ENCODE assay signal across 9 cellular contexts in the genomic region with DNA sequence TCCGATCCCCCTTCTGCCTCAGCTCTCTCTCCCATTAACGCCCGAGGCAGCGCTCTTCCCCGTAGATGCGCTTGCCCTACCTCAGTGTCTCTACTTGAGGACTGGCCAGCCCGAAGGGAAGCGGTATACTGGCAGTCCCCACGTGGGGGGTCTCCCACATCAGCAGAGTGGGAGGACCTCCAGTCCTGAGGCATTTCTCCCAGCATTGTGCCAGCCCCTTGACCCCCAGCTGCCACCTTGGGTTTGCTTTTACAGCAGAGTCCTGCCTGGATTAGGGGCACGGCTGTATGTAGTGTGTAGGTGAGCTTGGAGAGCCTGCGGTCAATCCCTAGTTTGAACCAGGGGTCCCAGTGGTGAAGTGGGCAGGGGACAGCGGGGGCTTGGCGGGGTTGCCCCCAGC. TPM values are rescaled to one million over a fixed set of nuclear protein-coding genes. Genes with fewer than 3 reads are reported as not detected.
A peak's percentile ranks its signal among the peaks of the same experiment; 100 is the strongest.
DNase-seq lines count a peak whose midpoint lies in the region; ATAC-seq and TF ChIP-seq lines count a peak whose summit lies in the region.
"Had no signal": no experiment of that assay in that cellular context is flagged by ENCODE, and none has a peak within 500 bp of the region (broad histone marks: within the 10 kb centered on the region; RNA-seq: fewer than 3 reads in every experiment).

No MANE protein-coding gene starts in this region.

- H3K27ac ChIP-seq in AG04450 (ENCODE audit: low read depth, low read length) = no peak overlapping the region
- peak overlapping the region; percentile 2; the same call in 1 of the 2 replicates for H3K27ac ChIP-seq in IMR-90 (ENCODE audit: insufficient read depth, low read length)
- H3K27ac ChIP-seq in ectodermal cell (ENCODE audit: insufficient read depth, low read depth, low read length, poor library complexity, severe bottlenecking) = no peak overlapping the region

- peak overlapping the region; percentile 87 for H3K23ac ChIP-seq in IMR-90 (ENCODE audit: low read depth, low read length)

- H3K27me3 ChIP-seq in AG04450 (ENCODE audit: control insufficient read depth, insufficient read depth, low read length) (peaks cover 6% of the 10 kb centered on the region), IMR-90 (ENCODE audit: control insufficient read depth, insufficient read depth, low read length) (peaks cover 7% of the 10 kb centered on the region; the same call in 1 of the 2 replicates), ectodermal cell (ENCODE audit: control insufficient read depth, insufficient read depth, low read length, poor library complexity, severe bottlenecking) (peaks cover 33% of the 10 kb centered on the region)

- no peaks in the 10 kb centered on the region for H3K9me1 ChIP-seq in IMR-90 (ENCODE audit: insufficient read depth, low read length)

- 30% methylated on average over 2 of the region's 13 CpGs; no CpG with 5 or more reads in 1 of the 2 experiments for WGBS in IMR-90 (ENCODE audit: extremely low coverage in 2 of 2, insufficient read length in 1 of 2), 2 experiments
- 7 to 12% methylated on average over 13 of the region's 13 CpGs for WGBS in ectodermal cell, 2 experiments

- BruUV-seq in IMR-90 (replicated peaks; lab: Mats Ljungman, UMichigan) = no TSS peak

- peak overlapping the region; percentile 55 for H4K91ac ChIP-seq in IMR-90 (ENCODE audit: insufficient read depth, low read depth, low read length)

- peak overlapping the region; percentile 90 for H2AFZ ChIP-seq in IMR-90 (replicated peaks; ENCODE audit: low read length, poor library complexity)

- no peak overlapping the region for H3K18ac ChIP-seq in IMR-90 (ENCODE audit: low read depth, low read length)

- H3K79me1 ChIP-seq in IMR-90 (ENCODE audit: low read depth in 1 of 2, low read length in 2 of 2) = peaks cover 8 to 41% of the 10 kb centered on the region in 2 experiments; a peak in 3 of 4 replicates

- H3K27me3 Mint-ChIP-seq in natural killer cell treated with Interleukin-12 subunit alpha and Interleukin-12 subunit beta and Interleukin-15 and Interleukin-18, amount 100 ng/mL, for 72 hours = peaks cover 28 to 31% of the 10 kb centered on the region in 2 donors

- peak overlapping the region; percentile 8; the same call in 1 of the 2 replicates for H2BK120ac ChIP-seq in IMR-90 (ENCODE audit: low read depth, low read length)

- peak overlapping the region; percentile 84 for H3K4me2 ChIP-seq in IMR-90 (ENCODE audit: low read depth, low read length)

- peak overlapping the region; percentile 49; the same call in 1 of the 2 replicates for H2AK5ac ChIP-seq in IMR-90 (ENCODE audit: low read depth, low read length)

- 0 out of 2 replicates have a peak, but pooled peaks cover 4% of the 10 kb centered on the region for H4K20me1 ChIP-seq in IMR-90 (ENCODE audit: insufficient read depth, low read length)

- peak overlapping the region; percentile 72 for H3K4me3 Mint-ChIP-seq in natural killer cell treated with Interleukin-12 subunit alpha and Interleukin-12 subunit beta and Interleukin-15 and Interleukin-18, amount 100 ng/mL, for 72 hours

- H4K5ac ChIP-seq in IMR-90 (ENCODE audit: low read depth, low read length) = no peak overlapping the region

- dilution Hi-C loops in IMR-90 (cut with HindIII; ENCODE audit: low sequenced_read_pairs, unreplicated experiment) = no loop called here

- H3K4me1 ChIP-seq in IMR-90 (ENCODE audit: control insufficient read depth, insufficient read depth, low read length) (peaks cover 19% of the 10 kb centered on the region), ectodermal cell (ENCODE audit: control insufficient read depth, insufficient read depth, low read length) (peaks cover 48% of the 10 kb centered on the region)

- H3K36me3 ChIP-seq in IMR-90 (ENCODE audit: control insufficient read depth, insufficient read depth, low read length) (0 out of 2 replicates have a peak, but pooled peaks cover 4% of the 10 kb centered on the region), ectodermal cell (ENCODE audit: control insufficient read depth, insufficient read depth, low read length) (no peaks in the 10 kb centered on the region)

- intact Hi-C loops in IMR-90 (cut with micrococcal nuclease) = loop anchor here (1.0 kb wide), 2 partner anchors 33 to 34 kb away; no protein-coding TSS in a partner anchor

- peak overlapping the region; percentile 19 for H2BK5ac ChIP-seq in IMR-90 (ENCODE audit: low read depth, low read length, poor library complexity, severe bottlenecking)

- TF ChIP-seq CTCF in AG04450 (IDR thresholded peaks at IDR 0.05; ENCODE audit: low read depth, low read length) = no peak
- TF ChIP-seq CTCF in IMR-90 (conservative IDR thresholded peaks at IDR 0.05; ENCODE audit: low read depth, low read length) = no peak

- H2BK20ac ChIP-seq in IMR-90 (ENCODE audit: low read depth, low read length) = no peak overlapping the region

- H3K56ac ChIP-seq in IMR-90 (ENCODE audit: extremely low read depth, insufficient read depth, low read length) = no peak overlapping the region

- TF ChIP-seq POLR2A in IMR-90 (IDR thresholded peaks at IDR 0.05; ENCODE audit: low read depth, low read length) = no peak

- H3K36me3 Mint-ChIP-seq in natural killer cell treated with Interleukin-12 subunit alpha and Interleukin-12 subunit beta and Interleukin-15 and Interleukin-18, amount 100 ng/mL, for 72 hours = no peaks in the 10 kb centered on the region

- peaks cover 6 to 20% of the 10 kb centered on the region in 2 donors for H3K4me1 Mint-ChIP-seq in natural killer cell treated with Interleukin-12 subunit alpha and Interleukin-12 subunit beta and Interleukin-15 and Interleukin-18, amount 100 ng/mL, for 72 hours (ENCODE audit: low read depth in 2 of 2)

- POLR2A ChIA-PET in AG04450 (lab: Yijun Ruan, JAX) (interaction anchor here (0.8 to 1.8 kb wide), 3 partner anchors 10 to 80 kb away, joined by 3 to 8 read pairs (median 6); a partner anchor contains a TSS), IMR-90 (lab: Charles Lee; ENCODE audit: unreplicated experiment) (no interaction called here)

- H3K9me3 Mint-ChIP-seq in natural killer cell treated with Interleukin-12 subunit alpha and Interleukin-12 subunit beta and Interleukin-15 and Interleukin-18, amount 100 ng/mL, for 72 hours = no peaks in the 10 kb centered on the region

- H3K4me3 ChIP-seq in AG04450 (ENCODE audit: low read depth, low read length) (peak overlapping the region; percentile 69), IMR-90 (ENCODE audit: insufficient read depth, low read depth, low read length) (peak overlapping the region; percentile 45), ectodermal cell (ENCODE audit: insufficient read depth, low read depth, low read length) (peak overlapping the region; percentile 68)

- peak overlapping the region; percentile 98 for H3K4ac ChIP-seq in IMR-90 (ENCODE audit: low read depth, low read length)

- peak overlapping the region; percentile 72 for H3K9ac ChIP-seq in IMR-90 (ENCODE audit: low read depth, low read length)

- DNase-seq in AG04450 (ENCODE audit: low read depth, low spot score) = no peak
- DNase-seq in IMR-90 = no peak
- DNase-seq in natural killer cell treated with Interleukin-12 subunit alpha and Interleukin-12 subunit beta and Interleukin-15 and Interleukin-18, amount 100 ng/mL, for 72 hours (ENCODE audit: low spot score) = no peak
- DNase-seq in NCI-H524 (lab: John Stamatoyannopoulos, UW) = no peak
- no peak for DNase-seq in D341Med (ENCODE audit: low spot score)
- DNase-seq in DMS 273 (lab: John Stamatoyannopoulos, UW; ENCODE audit: unreplicated experiment) = no peak
- DNase-seq: stimulated activated CD4-positive, alpha-beta T cell treated with anti-CD3 and anti-CD28 coated beads, Interleukin-4, amount 100 ng/mL, for 4 hours had no signal

- peak overlapping the region; percentile 89; the same call in 1 of the 2 replicates for H3K14ac ChIP-seq in IMR-90 (replicated peaks; ENCODE audit: low read depth, low read length)

- CTCF ChIA-PET in AG04450 (lab: Charles Lee) (interaction anchor here (1.0 to 1.2 kb wide), 2 partner anchors 36 to 70 kb away, joined by 4 to 6 read pairs; no protein-coding TSS in a partner anchor), IMR-90 (lab: Yijun Ruan, JAX) (interaction anchor here (2.4 kb wide), 1 partner anchor 33 kb away, joined by 6 read pairs; no protein-coding TSS in a partner anchor)

- TF ChIP-seq RAD21 in IMR-90 (IDR thresholded peaks at IDR 0.05; ENCODE audit: low read length) = no peak

- ATAC-seq in IMR-90 (ENCODE audit: low read depth) (no peak), GM21515 (IDR thresholded peaks at IDR 0.05; ENCODE audit: unreplicated experiment) (no peak)
- no peak for ATAC-seq in natural killer cell treated with Interleukin-12 subunit alpha and Interleukin-12 subunit beta and Interleukin-15 and Interleukin-18, amount 100 ng/mL, for 72 hours

- H2AK9ac ChIP-seq in IMR-90 (replicated peaks; ENCODE audit: low read depth, low read length, poor library complexity) = peak overlapping the region; percentile 98

- peak overlapping the region; percentile 31 to 96; a peak in 2 of 4 replicates for H4K8ac ChIP-seq in IMR-90 (ENCODE audit: low read depth in 2 of 2, low read length in 2 of 2)

- H2BK15ac ChIP-seq in IMR-90 (ENCODE audit: low read depth, low read length) = no peak overlapping the region

- in situ Hi-C loops in IMR-90 (cut with MboI; ENCODE audit: low sequenced_read_pairs) = no loop called here

- H3K9me3 ChIP-seq in AG04450 (ENCODE audit: control insufficient read depth, insufficient read depth, low read length) = no peaks in the 10 kb centered on the region
- H3K9me3 ChIP-seq in IMR-90 (ENCODE audit: control insufficient read depth, insufficient read depth, low read length) = no peaks in the 10 kb centered on the region
- H3K9me3 ChIP-seq in ectodermal cell (ENCODE audit: control insufficient read depth, low read length) = no peaks in the 10 kb centered on the region

- peak overlapping the region in 1 of 2 donors; percentile 35 for H3K27ac Mint-ChIP-seq in natural killer cell treated with Interleukin-12 subunit alpha and Interleukin-12 subunit beta and Interleukin-15 and Interleukin-18, amount 100 ng/mL, for 72 hours

RNA-seq across cellular contexts. Expression of a gene that starts 0.8 kb away (rescaled TPM):
- polyA plus RNA-seq in AG04450 (2011; rRNA removed) = 14.7 and 17.1 TPM in 2 replicates
- 21.5 and 27.8 TPM in 2 replicates for polyA minus RNA-seq in AG04450 (2011; rRNA and poly(A)+ RNA removed)
- 7.3 and 9.2 TPM in 2 replicates for total RNA-seq in IMR-90 (2012; rRNA removed)
- polyA plus RNA-seq in IMR-90 (2012; rRNA removed) = 23.3 and 26.7 TPM in 2 replicates
- polyA plus RNA-seq in IMR-90 (2012; cell fraction: cytosol; rRNA removed) = 18.0 and 30.3 TPM in 2 replicates
- 18.6 and 46.8 TPM in 2 replicates for polyA plus RNA-seq in IMR-90 (2012; cell fraction: nucleus; rRNA removed; ENCODE audit: low replicate concordance)
- 57.7 TPM for polyA plus RNA-seq in ectodermal cell (2013, experiment 1 of 4)
- polyA plus RNA-seq in ectodermal cell (2013, experiment 2 of 4) = 55.4 TPM
- polyA plus RNA-seq in ectodermal cell (2013, experiment 3 of 4) = 39.7 TPM
- polyA plus RNA-seq in ectodermal cell (2013, experiment 4 of 4) = 41.2 TPM
- total RNA-seq in natural killer cell treated with Interleukin-12 subunit alpha and Interleukin-12 subunit beta and Interleukin-15 and Interleukin-18, amount 100 ng/mL, for 72 hours = under 1 TPM; 0.12 to 0.81 TPM

RNA-seq across cellular contexts. Expression of a gene that starts 35.5 kb away (rescaled TPM):
- polyA plus RNA-seq in AG04450 (2011; rRNA removed) (not detected in 2 replicates), IMR-90 (2012; rRNA removed) (0.04 TPM in 1 of 2 replicates, not detected in the other)
- polyA minus RNA-seq in AG04450 (2011; rRNA and poly(A)+ RNA removed) = not detected in 2 replicates
- not detected in 2 replicates for total RNA-seq in IMR-90 (2012; rRNA removed)
- not detected in 2 replicates for polyA plus RNA-seq in IMR-90 (2012; cell fraction: cytosol; rRNA removed)
- polyA plus RNA-seq in IMR-90 (2012; cell fraction: nucleus; rRNA removed; ENCODE audit: low replicate concordance) = 0.08 and 0.13 TPM in 2 replicates
- not detected for polyA plus RNA-seq in ectodermal cell (2013, experiment 1 of 4)
- 0.78 TPM for polyA plus RNA-seq in ectodermal cell (2013, experiment 2 of 4)
- not detected for polyA plus RNA-seq in ectodermal cell (2013, experiment 3 of 4)
- not detected for polyA plus RNA-seq in ectodermal cell (2013, experiment 4 of 4)
- total RNA-seq in natural killer cell treated with Interleukin-12 subunit alpha and Interleukin-12 subunit beta and Interleukin-15 and Interleukin-18, amount 100 ng/mL, for 72 hours = not detected

RNA-seq across cellular contexts. Expression of a gene that starts 49.2 kb away (rescaled TPM):
- polyA plus RNA-seq in AG04450 (2011; rRNA removed) = 0.06 and 0.11 TPM in 2 replicates
- not detected in 2 replicates for polyA minus RNA-seq in AG04450 (2011; rRNA and poly(A)+ RNA removed)
- total RNA-seq in IMR-90 (2012; rRNA removed) = 0.36 TPM in 1 of 2 replicates, not detected in the other
- 0.12 and 0.36 TPM in 2 replicates for polyA plus RNA-seq in IMR-90 (2012; rRNA removed)
- 0.04 and 0.15 TPM in 2 replicates for polyA plus RNA-seq in IMR-90 (2012; cell fraction: cytosol; rRNA removed)
- polyA plus RNA-seq in IMR-90 (2012; cell fraction: nucleus; rRNA removed; ENCODE audit: low replicate concordance) = 0.37 and 0.78 TPM in 2 replicates
- polyA plus RNA-seq in ectodermal cell (2013, experiment 1 of 4) = 3.6 TPM
- 2.9 TPM for polyA plus RNA-seq in ectodermal cell (2013, experiment 2 of 4)
- 4.5 TPM for polyA plus RNA-seq in ectodermal cell (2013, experiment 3 of 4)
- polyA plus RNA-seq in ectodermal cell (2013, experiment 4 of 4) = 3.0 TPM
- not detected for total RNA-seq in natural killer cell treated with Interleukin-12 subunit alpha and Interleukin-12 subunit beta and Interleukin-15 and Interleukin-18, amount 100 ng/mL, for 72 hours
